In genomic region chr6:27839303-27840081, GRCh38 we compare ENCODE assay signal across 8 cellular contexts.
DNase-seq lines count a peak whose midpoint lies in the region; ATAC-seq, FAIRE-seq and TF ChIP-seq lines count a peak whose summit lies in the region.

No MANE protein-coding gene starts in this region.

- peaks cover 4 to 7% of the 10 kb centered on the region in 2 experiments; a peak in 2 of 5 replicates for H3K4me1 ChIP-seq in K562 (replicated peaks in 1 of 2; ENCODE audit: control insufficient read depth in 2 of 2, insufficient read depth in 2 of 2, low read length in 2 of 2)
- peaks cover 6 to 34% of the 10 kb centered on the region in 2 donors for H3K4me1 ChIP-seq in left lung
- no peaks in the 10 kb centered on the region for H3K4me1 ChIP-seq in uterus

- TF ChIP-seq CTCF in 22Rv1 (IDR thresholded peaks at IDR 0.05) (no peak), K562 (IDR thresholded peaks at IDR 0.05 in 2 of 3, conservative IDR thresholded peaks at IDR 0.05 in 1 of 3; ENCODE audit: insufficient read depth in 2 of 3, low read depth in 1 of 3, low read length in 3 of 3) (no peak), left lung (IDR thresholded peaks at IDR 0.05) (no peak), uterus (IDR thresholded peaks at IDR 0.05) (no peak)

- peak overlapping the region; percentile 96 for H3K4me2 ChIP-seq in K562 (ENCODE audit: insufficient read depth, low read length)

- no peaks in the 10 kb centered on the region for H3K9me3 ChIP-seq in K562 (replicated peaks; ENCODE audit: control insufficient read depth, insufficient read depth, low read depth, low read length)
- H3K9me3 ChIP-seq in left lung = no peaks in the 10 kb centered on the region
- no peaks in the 10 kb centered on the region for H3K9me3 ChIP-seq in uterus

- under 1% methylated on average over 21 of the region's 21 CpGs for WGBS in K562 (ENCODE audit: insufficient coverage, low coverage, missing lambda C conversion rate)

- CTCF ChIA-PET in K562 (lab: Yijun Ruan, JAX; ENCODE audit: low intra/inter-chr PET ratio) = no interaction called here

- peak; percentile 92 for DNase-seq in EL
- peak; percentile 36 for DNase-seq in NCI-H2227 (lab: John Stamatoyannopoulos, UW; ENCODE audit: unreplicated experiment)
- peak in 1 of 4 experiments; percentile 65 for DNase-seq in K562 (ENCODE audit: extremely low read depth in 1 of 4, low spot score in 3 of 4)
- DNase-seq in left lung = peak in 1 of 2 donors; percentile 66
- peak; percentile 53 to 55 for DNase-seq in uterus
- DNase-seq in NCI-H2081 treated with DMSO at 0.1 percent for 48 hours (lab: John Stamatoyannopoulos, UW) = no peak

- H4K20me1 ChIP-seq in K562 (replicated peaks; ENCODE audit: control insufficient read depth, insufficient read depth, low read length) = peaks cover 25% of the 10 kb centered on the region; the same call in 1 of the 2 replicates

- no peak for FAIRE-seq in K562 (lab: Jason Lieb, UNC)

- no peak for TF ChIP-seq EP300 in K562 (IDR thresholded peaks at IDR 0.05; ENCODE audit: low read length)

- H3K27me3 ChIP-seq in K562 (ENCODE audit: control insufficient read depth in 2 of 2, insufficient read depth in 2 of 2, low read length in 2 of 2) (no peaks in the 10 kb centered on the region), left lung (no peaks in the 10 kb centered on the region), uterus (no peaks in the 10 kb centered on the region)

- H2AFZ ChIP-seq in K562 (ENCODE audit: low read depth, low read length) = no peak overlapping the region

- no peaks in the 10 kb centered on the region for H3K9me1 ChIP-seq in K562 (ENCODE audit: control insufficient read depth, insufficient read depth, low read length)

- H3K27ac ChIP-seq in 22Rv1 = peak overlapping the region; percentile 100
- H3K27ac ChIP-seq in K562 (ENCODE audit: extremely low read depth, low read depth, low read length) = peak overlapping the region; percentile 88
- peak overlapping the region; percentile 94 to 100 for H3K27ac ChIP-seq in left lung
- H3K27ac ChIP-seq in uterus = peak overlapping the region; percentile 95 to 98

- no TSS peak for BruUV-seq in K562 (replicated peaks; lab: Mats Ljungman, UMichigan)

- TF ChIP-seq RAD21 in K562 (CRISPR knock-in tag; conservative IDR thresholded peaks at IDR 0.05 in 1 of 2, IDR thresholded peaks at IDR 0.05 in 1 of 2) = no peak; a peak in 1 of 4 replicates

- H3K36me3 ChIP-seq in K562 (ENCODE audit: control insufficient read depth, insufficient read depth, low read length) (peaks cover 48% of the 10 kb centered on the region), left lung (no peaks in the 10 kb centered on the region), uterus (no peaks in the 10 kb centered on the region)

- ATAC-seq in K562 (no peak), left lung (peak; percentile 23), GM19452 (IDR thresholded peaks at IDR 0.05; ENCODE audit: unreplicated experiment) (no peak)

- peak overlapping the region; percentile 98 for H3K9ac ChIP-seq in K562 (ENCODE audit: insufficient read depth in 1 of 2, low read depth in 2 of 2, low read length in 2 of 2)

- intact Hi-C loops in K562 (cut with micrococcal nuclease) = loop anchor here (2.0 to 10.0 kb wide), 8 partner anchors 27 to 1807 kb away; a partner anchor contains a TSS
- intact Hi-C loops in left lung (cut with DNase I) = no loop called here
- intact Hi-C loops in uterus (cut with DNase I; ENCODE audit: low total_unique reads) = no loop called here

- TF ChIP-seq POLR2A in K562 (conservative IDR thresholded peaks at IDR 0.05) (peak; percentile 48), uterus (IDR thresholded peaks at IDR 0.05) (no peak)

- H3K4me3 ChIP-seq in K562 = peak overlapping the region; percentile 56
- H3K4me3 ChIP-seq in left lung = peak overlapping the region; percentile 63 to 83
- H3K4me3 ChIP-seq in uterus = peak overlapping the region; percentile 77 to 85

- POLR2A ChIA-PET in K562 (lab: Yijun Ruan, JAX) = interaction anchor here (0.7 to 11.9 kb wide), 20 partner anchors 9 to 693 kb away, joined by 3 to 826 read pairs (median 14); a partner anchor contains a TSS

- in situ Hi-C loops in K562 (cut with MboI) = loop anchor here (5.0 to 10.0 kb wide), 3 partner anchors 53 to 1812 kb away; a partner anchor contains a TSS

- H3K79me2 ChIP-seq in K562 (ENCODE audit: control insufficient read depth, insufficient read depth, low read length) = peaks cover 90% of the 10 kb centered on the region

TF ChIP-seq in K562, 482 proteins besides CTCF, POLR2A, EP300 and RAD21 (continues in another document):
- TF ChIP-seq ZBTB33 (CRISPR knock-in tag; IDR thresholded peaks at IDR 0.05) = 0 out of 2 replicates have a peak, but pooled peaks have one; percentile 10
- TF ChIP-seq ELF2 (CRISPR knock-in tag; IDR thresholded peaks at IDR 0.05) = peak; percentile 21; the same call in 1 of the 2 replicates
- 0 out of 2 replicates have a peak, but pooled peaks have one; percentile 2 for TF ChIP-seq MED1 (CRISPR knock-in tag; IDR thresholded peaks at IDR 0.05; ENCODE audit: borderline replicate concordance)
- 0 out of 2 replicates have a peak, but pooled peaks have one; percentile 28 for TF ChIP-seq GABPA (tag; conservative IDR thresholded peaks at IDR 0.05; ENCODE audit: low read depth)
- 0 out of 2 replicates have a peak, but pooled peaks have one; percentile 57 for TF ChIP-seq E2F5 (CRISPR knock-in tag; IDR thresholded peaks at IDR 0.05)
- 0 out of 2 replicates have a peak, but pooled peaks have one; percentile 37 for TF ChIP-seq SP1 (CRISPR knock-in tag; IDR thresholded peaks at IDR 0.05)
- 0 out of 2 replicates have a peak, but pooled peaks have one; percentile 11 for TF ChIP-seq ZNF507 (tag; conservative IDR thresholded peaks at IDR 0.05)
- TF ChIP-seq FIP1L1 (IDR thresholded peaks at IDR 0.05; ENCODE audit: low read depth, low read length, poor library complexity, severe bottlenecking) = no peak
- no peak for TF ChIP-seq CEBPZ (IDR thresholded peaks at IDR 0.05; ENCODE audit: borderline replicate concordance, low read depth, low read length)
- TF ChIP-seq RBM25 (IDR thresholded peaks at IDR 0.05; ENCODE audit: low read depth, low read length, severe bottlenecking) = peak; percentile 25
- TF ChIP-seq LCOR (CRISPR knock-in tag; IDR thresholded peaks at IDR 0.05) = 0 out of 2 replicates have a peak, but pooled peaks have one; percentile 43
- TF ChIP-seq MYBL2 (IDR thresholded peaks at IDR 0.05; ENCODE audit: low read depth) = peak; percentile 69
- TF ChIP-seq MYBL2 (CRISPR knock-in tag; IDR thresholded peaks at IDR 0.05; ENCODE audit: borderline replicate concordance) = no peak
